In genomic region chr16:20734056-20734455, GRCh38 we compare ENCODE assay signal across 32 cellular contexts. TPM values are rescaled to one million over a fixed set of nuclear protein-coding genes. Genes with fewer than 3 reads are reported as not detected.
DNase-seq lines count a peak whose midpoint lies in the region; ATAC-seq and TF ChIP-seq lines count a peak whose summit lies in the region.
"Had no signal": no experiment of that assay in that cellular context is flagged by ENCODE, and none has a peak within 500 bp of the region (broad histone marks: within the 10 kb centered on the region; RNA-seq: fewer than 3 reads in every experiment).

No MANE protein-coding gene starts in this region.

- intact Hi-C loops in tibial artery (cut with DNase I; ENCODE audit: low total_unique reads): no loop called here
- intact Hi-C loops in spleen (cut with DNase I; ENCODE audit: low total_unique reads): no loop called here

- DNase-seq in activated naive CD4-positive, alpha-beta T cell treated with anti-CD3 and anti-CD28 coated beads, Interleukin-2, amount 50 U/mL, for 72 hours (ENCODE audit: low spot score in 2 of 2): no peak
- DNase-seq in epithelial cell of prostate (ENCODE audit: low read depth, low spot score): no peak
- no peak for DNase-seq in memory B cell (ENCODE audit: low spot score in 2 of 2)
- DNase-seq in tibial artery: no peak
- DNase-seq in occipital lobe (lab: John Stamatoyannopoulos, UW): no peak
- DNase-seq in spleen: no peak
- no peak for DNase-seq in stimulated activated CD4-positive, alpha-beta T cell treated with anti-CD3 and anti-CD28 coated beads, Interleukin-2, amount 100 ng/mL, for 48 hours
- DNase-seq: activated CD4-positive, alpha-beta T cell treated with anti-CD3 and anti-CD28 coated beads for 4 hours; activated naive CD4-positive, alpha-beta T cell treated with anti-CD3 and anti-CD28 coated beads, Interleukin-2, amount 10 ng/mL, durations not matched to agents 7 days and 5 days; colonic mucosa; DMS153; effector memory CD8-positive, alpha-beta T cell; foreskin keratinocyte; HFFc6; kidney; NCI-H1694; NCI-H446; NCI-H748 treated with DMSO at 0.1 percent for 48 hours; nephron progenitor cell; ovary; SHP77; stimulated activated CD4-positive, alpha-beta T cell treated with anti-CD3 and anti-CD28 coated beads, Interleukin-1b, Interleukin-23, amount 100 ng/mL, for 48 hours had no signal

- TF ChIP-seq POLR2A in spleen (IDR thresholded peaks at IDR 0.05): no peak

- no peaks in the 10 kb centered on the region for H3K9me3 Mint-ChIP-seq in activated naive CD4-positive, alpha-beta T cell treated with anti-CD3 and anti-CD28 coated beads, Interleukin-2, amount 50 U/mL, for 24 hours
- no peaks in the 10 kb centered on the region for H3K9me3 Mint-ChIP-seq in activated naive CD4-positive, alpha-beta T cell treated with anti-CD3 and anti-CD28 coated beads, Interleukin-2, amount 50 U/mL, for 72 hours
- H3K9me3 Mint-ChIP-seq in memory B cell: no peaks in the 10 kb centered on the region
- H3K9me3 Mint-ChIP-seq: activated naive CD4-positive, alpha-beta T cell treated with anti-CD3 and anti-CD28 coated beads, Interleukin-2, amount 10 ng/mL, durations not matched to agents 7 days and 5 days; effector memory CD8-positive, alpha-beta T cell; HFFc6; IgD-negative memory B cell; nephron progenitor cell; stimulated activated naive CD8-positive, alpha-beta T cell treated with anti-CD3 and anti-CD28 coated beads, Interleukin-15, Interleukin-2, amounts not matched to agents 100 ng/mL and 50 ng/mL, for 24 hours had no signal

- H3K4me1 ChIP-seq in tibial artery: peaks cover 0 to 38% (median under 1%) of the 10 kb centered on the region in 4 donors
- peaks cover 0 to 20% (median 9%) of the 10 kb centered on the region in 6 donors for H3K4me1 ChIP-seq in spleen
- H3K4me1 ChIP-seq: BLaER1, colonic mucosa, foreskin keratinocyte had no signal

- no peaks in the 10 kb centered on the region for H3K27me3 ChIP-seq in tibial artery
- H3K27me3 ChIP-seq in spleen (replicated peaks in 1 of 7): no peaks in the 10 kb centered on the region
- H3K27me3 ChIP-seq: BLaER1, colonic mucosa, foreskin keratinocyte, ovary, right atrium auricular region, tibial nerve had no signal

- H3K27ac ChIP-seq in epithelial cell of prostate: peak overlapping the region; percentile 76
- H3K27ac ChIP-seq in tibial artery: peak overlapping the region; percentile 35 to 46
- no peak overlapping the region for H3K27ac ChIP-seq in spleen
- H3K27ac ChIP-seq: BLaER1, colonic mucosa, foreskin keratinocyte, right atrium auricular region had no signal

- no peak overlapping the region for H3K4me3 Mint-ChIP-seq in activated naive CD4-positive, alpha-beta T cell treated with anti-CD3 and anti-CD28 coated beads, Interleukin-2, amount 50 U/mL, for 24 hours
- no peak overlapping the region for H3K4me3 Mint-ChIP-seq in memory B cell
- H3K4me3 Mint-ChIP-seq: activated naive CD4-positive, alpha-beta T cell treated with anti-CD3 and anti-CD28 coated beads, Interleukin-2, amount 10 ng/mL, durations not matched to agents 7 days and 5 days; effector memory CD8-positive, alpha-beta T cell; HFFc6; IgD-negative memory B cell; nephron progenitor cell; stimulated activated naive CD8-positive, alpha-beta T cell treated with anti-CD3 and anti-CD28 coated beads, Interleukin-15, Interleukin-2, amounts not matched to agents 100 ng/mL and 50 ng/mL, for 24 hours had no signal

- peaks cover 47 to 51% (median 48%) of the 10 kb centered on the region in 3 donors for H3K36me3 ChIP-seq in tibial artery
- peaks cover 2 to 66% (median 52%) of the 10 kb centered on the region in 6 donors for H3K36me3 ChIP-seq in spleen
- H3K36me3 ChIP-seq: ovary had no signal

- no peaks in the 10 kb centered on the region for H3K27me3 Mint-ChIP-seq in activated naive CD4-positive, alpha-beta T cell treated with anti-CD3 and anti-CD28 coated beads, Interleukin-2, amount 50 U/mL, for 24 hours
- H3K27me3 Mint-ChIP-seq in memory B cell: no peaks in the 10 kb centered on the region
- H3K27me3 Mint-ChIP-seq: activated naive CD4-positive, alpha-beta T cell treated with anti-CD3 and anti-CD28 coated beads, Interleukin-2, amount 10 ng/mL, durations not matched to agents 7 days and 5 days; effector memory CD8-positive, alpha-beta T cell; IgD-negative memory B cell; stimulated activated naive CD8-positive, alpha-beta T cell treated with anti-CD3 and anti-CD28 coated beads, Interleukin-15, Interleukin-2, amounts not matched to agents 100 ng/mL and 50 ng/mL, for 24 hours had no signal

- TF ChIP-seq CTCF in tibial artery (IDR thresholded peaks at IDR 0.05) (no peak), spleen (IDR thresholded peaks at IDR 0.05 in 8 of 11, conservative IDR thresholded peaks at IDR 0.05 in 3 of 11) (no peak)

- H3K9me3 ChIP-seq in tibial artery (no peaks in the 10 kb centered on the region), spleen (no peaks in the 10 kb centered on the region)
- H3K9me3 ChIP-seq: BLaER1, colonic mucosa, ovary, right atrium auricular region, tibial nerve had no signal

- peaks cover 14% of the 10 kb centered on the region for H3K36me3 Mint-ChIP-seq in activated naive CD4-positive, alpha-beta T cell treated with anti-CD3 and anti-CD28 coated beads, Interleukin-2, amount 50 U/mL, for 24 hours
- peaks cover 0 to 30% of the 10 kb centered on the region in 2 donors for H3K36me3 Mint-ChIP-seq in activated naive CD4-positive, alpha-beta T cell treated with anti-CD3 and anti-CD28 coated beads, Interleukin-2, amount 50 U/mL, for 72 hours
- peaks cover 20% of the 10 kb centered on the region for H3K36me3 Mint-ChIP-seq in memory B cell
- H3K36me3 Mint-ChIP-seq: IgD-negative memory B cell had no signal

- no peak for ATAC-seq in activated naive CD4-positive, alpha-beta T cell treated with anti-CD3 and anti-CD28 coated beads, Interleukin-2, amount 50 U/mL, for 72 hours
- no peak for ATAC-seq in memory B cell (ENCODE audit: low read depth)
- ATAC-seq: effector memory CD8-positive, alpha-beta T cell; esophagus mucosa; foreskin keratinocyte had no signal

- no peak overlapping the region for H3K4me3 ChIP-seq in tibial artery
- H3K4me3 ChIP-seq in spleen: no peak overlapping the region
- H3K4me3 ChIP-seq: BLaER1, colonic mucosa, ovary, right atrium auricular region, smooth muscle cell, tibial nerve had no signal

- H3K4me1 Mint-ChIP-seq in activated naive CD4-positive, alpha-beta T cell treated with anti-CD3 and anti-CD28 coated beads, Interleukin-2, amount 50 U/mL, for 24 hours: peaks cover 35% of the 10 kb centered on the region
- peaks cover 5% of the 10 kb centered on the region for H3K4me1 Mint-ChIP-seq in memory B cell
- H3K4me1 Mint-ChIP-seq: nephron progenitor cell had no signal

- 81 to 91% (median 87%) methylated on average over 3 of the region's 3 CpGs for WGBS in spleen, 5 donors

- peak overlapping the region; percentile 89 for H3K27ac Mint-ChIP-seq in activated naive CD4-positive, alpha-beta T cell treated with anti-CD3 and anti-CD28 coated beads, Interleukin-2, amount 50 U/mL, for 24 hours
- peak overlapping the region in 1 of 2 donors; percentile 44 for H3K27ac Mint-ChIP-seq in activated naive CD4-positive, alpha-beta T cell treated with anti-CD3 and anti-CD28 coated beads, Interleukin-2, amount 50 U/mL, for 72 hours
- peak overlapping the region; percentile 11 for H3K27ac Mint-ChIP-seq in memory B cell
- H3K27ac Mint-ChIP-seq: activated naive CD4-positive, alpha-beta T cell treated with anti-CD3 and anti-CD28 coated beads, Interleukin-2, amount 10 ng/mL, durations not matched to agents 7 days and 5 days; effector memory CD8-positive, alpha-beta T cell; HFFc6; nephron progenitor cell had no signal

RNA-seq across cellular contexts. Expression of gene THUMPD1, which starts 7.6 kb away (rescaled TPM):
- total RNA-seq in activated naive CD4-positive, alpha-beta T cell treated with anti-CD3 and anti-CD28 coated beads, Interleukin-2, amount 50 U/mL, for 72 hours: 10 to 100 TPM; 40.4 to 42.5 TPM
- total RNA-seq in occipital lobe (94.1 TPM), spleen (10 to 100 TPM; 33.6 to 63.1 (median 40.3) TPM)
- 10 to 100 TPM; 17.1 to 19.9 (median 17.5) TPM for polyA plus RNA-seq in spleen

RNA-seq across cellular contexts. Expression of gene ACSM3, which starts 29.8 kb away (rescaled TPM):
- 10 to 100 TPM; 18.1 to 55.0 TPM for total RNA-seq in activated naive CD4-positive, alpha-beta T cell treated with anti-CD3 and anti-CD28 coated beads, Interleukin-2, amount 50 U/mL, for 72 hours
- total RNA-seq in occipital lobe (0.47 TPM), spleen (1 to 10 TPM; 2.6 to 9.0 (median 4.7) TPM)
- 1 to 10 TPM; 3.0 to 4.2 (median 4.2) TPM for polyA plus RNA-seq in spleen

RNA-seq across cellular contexts. Expression of gene ACSM1, which starts 36.6 kb away (rescaled TPM):
- total RNA-seq in activated naive CD4-positive, alpha-beta T cell treated with anti-CD3 and anti-CD28 coated beads, Interleukin-2, amount 50 U/mL, for 72 hours: under 1 TPM; 0.31 to 0.55 TPM
- total RNA-seq in occipital lobe: not detected
- total RNA-seq in spleen: under 1 TPM in 3 of 7 donors, not detected in 4; 0.25 to 0.72 (median 0.44) TPM
- polyA plus RNA-seq in spleen: under 1 TPM; 0.26 to 0.47 (median 0.37) TPM
- total RNA-seq: foreskin keratinocyte, H1, HFFc6, smooth muscle cell had no signal
- polyA plus RNA-seq: AG04450, foreskin keratinocyte, IgD-negative memory B cell, smooth muscle cell had no signal

Comparison
In these comparisons a context has a peak if more than half of its experiments do, and no peak if none do; other contexts are left out.
1. H3K27ac ChIP-seq: peak in epithelial cell of prostate (single experiment) and tibial artery (2 of 2); none in spleen (0 of 8).